ENCODE assay signal across 1 cellular context in genomic region chr3:151008699-151009098, GRCh38.
TF ChIP-seq lines count a peak whose summit lies in the region.

No MANE protein-coding gene starts in this region.

TF ChIP-seq in GM23338, 12 proteins besides CTCF, POLR2A, EP300 and RAD21 (continued from another document):
- TF ChIP-seq, protein P1, sequence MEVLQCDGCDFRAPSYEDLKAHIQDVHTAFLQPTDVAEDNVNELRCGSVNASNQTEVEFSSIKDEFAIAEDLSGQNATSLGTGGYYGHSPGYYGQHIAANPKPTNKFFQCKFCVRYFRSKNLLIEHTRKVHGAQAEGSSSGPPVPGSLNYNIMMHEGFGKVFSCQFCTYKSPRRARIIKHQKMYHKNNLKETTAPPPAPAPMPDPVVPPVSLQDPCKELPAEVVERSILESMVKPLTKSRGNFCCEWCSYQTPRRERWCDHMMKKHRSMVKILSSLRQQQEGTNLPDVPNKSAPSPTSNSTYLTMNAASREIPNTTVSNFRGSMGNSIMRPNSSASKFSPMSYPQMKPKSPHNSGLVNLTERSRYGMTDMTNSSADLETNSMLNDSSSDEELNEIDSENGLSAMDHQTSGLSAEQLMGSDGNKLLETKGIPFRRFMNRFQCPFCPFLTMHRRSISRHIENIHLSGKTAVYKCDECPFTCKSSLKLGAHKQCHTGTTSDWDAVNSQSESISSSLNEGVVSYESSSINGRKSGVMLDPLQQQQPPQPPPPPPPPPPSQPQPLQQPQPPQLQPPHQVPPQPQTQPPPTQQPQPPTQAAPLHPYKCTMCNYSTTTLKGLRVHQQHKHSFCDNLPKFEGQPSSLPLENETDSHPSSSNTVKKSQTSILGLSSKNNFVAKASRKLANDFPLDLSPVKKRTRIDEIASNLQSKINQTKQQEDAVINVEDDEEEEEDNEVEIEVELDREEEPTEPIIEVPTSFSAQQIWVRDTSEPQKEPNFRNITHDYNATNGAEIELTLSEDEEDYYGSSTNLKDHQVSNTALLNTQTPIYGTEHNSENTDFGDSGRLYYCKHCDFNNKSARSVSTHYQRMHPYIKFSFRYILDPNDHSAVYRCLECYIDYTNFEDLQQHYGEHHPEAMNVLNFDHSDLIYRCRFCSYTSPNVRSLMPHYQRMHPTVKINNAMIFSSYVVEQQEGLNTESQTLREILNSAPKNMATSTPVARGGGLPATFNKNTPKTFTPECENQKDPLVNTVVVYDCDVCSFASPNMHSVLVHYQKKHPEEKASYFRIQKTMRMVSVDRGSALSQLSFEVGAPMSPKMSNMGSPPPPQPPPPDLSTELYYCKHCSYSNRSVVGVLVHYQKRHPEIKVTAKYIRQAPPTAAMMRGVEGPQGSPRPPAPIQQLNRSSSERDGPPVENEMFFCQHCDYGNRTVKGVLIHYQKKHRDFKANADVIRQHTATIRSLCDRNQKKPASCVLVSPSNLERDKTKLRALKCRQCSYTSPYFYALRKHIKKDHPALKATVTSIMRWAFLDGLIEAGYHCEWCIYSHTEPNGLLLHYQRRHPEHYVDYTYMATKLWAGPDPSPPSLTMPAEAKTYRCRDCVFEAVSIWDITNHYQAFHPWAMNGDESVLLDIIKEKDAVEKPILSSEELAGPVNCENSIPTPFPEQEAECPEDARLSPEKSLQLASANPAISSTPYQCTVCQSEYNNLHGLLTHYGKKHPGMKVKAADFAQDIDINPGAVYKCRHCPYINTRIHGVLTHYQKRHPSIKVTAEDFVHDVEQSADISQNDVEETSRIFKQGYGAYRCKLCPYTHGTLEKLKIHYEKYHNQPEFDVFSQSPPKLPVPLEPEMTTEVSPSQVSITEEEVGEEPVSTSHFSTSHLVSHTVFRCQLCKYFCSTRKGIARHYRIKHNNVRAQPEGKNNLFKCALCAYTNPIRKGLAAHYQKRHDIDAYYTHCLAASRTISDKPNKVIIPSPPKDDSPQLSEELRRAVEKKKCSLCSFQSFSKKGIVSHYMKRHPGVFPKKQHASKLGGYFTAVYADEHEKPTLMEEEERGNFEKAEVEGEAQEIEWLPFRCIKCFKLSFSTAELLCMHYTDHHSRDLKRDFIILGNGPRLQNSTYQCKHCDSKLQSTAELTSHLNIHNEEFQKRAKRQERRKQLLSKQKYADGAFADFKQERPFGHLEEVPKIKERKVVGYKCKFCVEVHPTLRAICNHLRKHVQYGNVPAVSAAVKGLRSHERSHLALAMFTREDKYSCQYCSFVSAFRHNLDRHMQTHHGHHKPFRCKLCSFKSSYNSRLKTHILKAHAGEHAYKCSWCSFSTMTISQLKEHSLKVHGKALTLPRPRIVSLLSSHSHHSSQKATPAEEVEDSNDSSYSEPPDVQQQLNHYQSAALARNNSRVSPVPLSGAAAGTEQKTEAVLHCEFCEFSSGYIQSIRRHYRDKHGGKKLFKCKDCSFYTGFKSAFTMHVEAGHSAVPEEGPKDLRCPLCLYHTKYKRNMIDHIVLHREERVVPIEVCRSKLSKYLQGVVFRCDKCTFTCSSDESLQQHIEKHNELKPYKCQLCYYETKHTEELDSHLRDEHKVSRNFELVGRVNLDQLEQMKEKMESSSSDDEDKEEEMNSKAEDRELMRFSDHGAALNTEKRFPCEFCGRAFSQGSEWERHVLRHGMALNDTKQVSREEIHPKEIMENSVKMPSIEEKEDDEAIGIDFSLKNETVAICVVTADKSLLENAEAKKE (CRISPR knock-in tag; IDR thresholded peaks at IDR 0.05) = no peak
- TF ChIP-seq ZNF331 (CRISPR knock-in tag; IDR thresholded peaks at IDR 0.05; ENCODE audit: low read depth) (no peak), EZH2phosphoT487 (IDR thresholded peaks at IDR 0.05; ENCODE audit: unreplicated experiment) (no peak), REST (IDR thresholded peaks at IDR 0.05; ENCODE audit: unreplicated experiment) (no peak)
